Comparison of ENCODE assay signal across 18 cellular contexts in genomic region chr11:104620991-104621390, GRCh38.
DNase-seq lines count a peak whose midpoint lies in the region; ATAC-seq and TF ChIP-seq lines count a peak whose summit lies in the region.
"Had no signal": no experiment of that assay in that cellular context is flagged by ENCODE, and none has a peak within 500 bp of the region (broad histone marks: within the 10 kb centered on the region; RNA-seq: fewer than 3 reads in every experiment).

No MANE protein-coding gene starts in this region.

- H3K36me3 Mint-ChIP-seq in WTC11, result peaks cover 27% of the 10 kb centered on the region
- peaks cover 8% of the 10 kb centered on the region for H3K36me3 Mint-ChIP-seq in mesothelial cell of epicardium
- peaks cover 8 to 12% of the 10 kb centered on the region in 2 donors for H3K36me3 Mint-ChIP-seq in activated T-cell treated with anti-CD3 and anti-CD28 coated beads, Interleukin-2, amount 50 U/mL, for 72 hours (ENCODE audit: insufficient read depth in 2 of 2)

- peak overlapping the region; percentile 61 for H2AFZ ChIP-seq in DND-41 (ENCODE audit: low read depth, low read length)

- TF ChIP-seq CTCF in DND-41 (IDR thresholded peaks at IDR 0.05; ENCODE audit: borderline replicate concordance, extremely low read depth, low read length, poor library complexity, severe bottlenecking), result no peak
- TF ChIP-seq CTCF in WTC11 (IDR thresholded peaks at IDR 0.05), result no peak
- no peak for TF ChIP-seq CTCF in mesothelial cell of epicardium (IDR thresholded peaks at IDR 0.05; ENCODE audit: unreplicated experiment)

- H3K27ac Mint-ChIP-seq in WTC11, result peak overlapping the region; percentile 2; the same call in 1 of the 2 replicates
- H3K27ac Mint-ChIP-seq in mesothelial cell of epicardium, result peak overlapping the region; percentile 76
- H3K27ac Mint-ChIP-seq in activated T-cell treated with anti-CD3 and anti-CD28 coated beads, Interleukin-2, amount 50 U/mL, for 72 hours, result no peak overlapping the region
- H3K27ac Mint-ChIP-seq: HFFc6 had no signal

- H3K4me2 ChIP-seq in DND-41 (ENCODE audit: insufficient read depth, low read length), result no peak overlapping the region
- H3K4me2 ChIP-seq: A549 had no signal

- no peaks in the 10 kb centered on the region for H3K36me3 ChIP-seq in DND-41 (ENCODE audit: insufficient read depth, low read length)
- H3K36me3 ChIP-seq: BE2C, HAP-1 had no signal

- POLR2A ChIA-PET in WTC11 (lab: Charles Lee), result no interaction called here

- CTCF ChIA-PET in WTC11 (lab: Charles Lee), result no interaction called here

- H3K79me2 ChIP-seq in DND-41 (ENCODE audit: insufficient read depth, low read length), result no peaks in the 10 kb centered on the region

- intact Hi-C loops in sciatic nerve (cut with DNase I), result no loop called here
- intact Hi-C loops in Right ventricle myocardium inferior (cut with DNase I), result no loop called here

- H3K9me3 ChIP-seq in DND-41 (ENCODE audit: insufficient read depth, low read length, severe bottlenecking), result no peaks in the 10 kb centered on the region
- H3K9me3 ChIP-seq: A549, BE2C, HAP-1 had no signal

- no peak overlapping the region for H3K9ac ChIP-seq in DND-41 (ENCODE audit: low read depth, low read length)

- H3K4me1 ChIP-seq in DND-41 (ENCODE audit: insufficient read depth, low read length), result peaks cover 5% of the 10 kb centered on the region
- H3K4me1 ChIP-seq: BE2C, HAP-1 had no signal

- no peaks in the 10 kb centered on the region for H4K20me1 ChIP-seq in DND-41 (ENCODE audit: insufficient read depth, low read length)

- H3K4me3 Mint-ChIP-seq in WTC11 (no peak overlapping the region), mesothelial cell of epicardium (no peak overlapping the region)
- H3K4me3 Mint-ChIP-seq in activated T-cell treated with anti-CD3 and anti-CD28 coated beads, Interleukin-2, amount 50 U/mL, for 72 hours, result no peak overlapping the region
- H3K4me3 Mint-ChIP-seq: CD4-positive, alpha-beta memory T cell; HFFc6 had no signal

- H3K4me3 ChIP-seq in DND-41 (ENCODE audit: low read depth in 1 of 2, low read length in 2 of 2), result no peak overlapping the region
- H3K4me3 ChIP-seq: A549, HAP-1, K562 had no signal

- H3K27me3 Mint-ChIP-seq in WTC11 (ENCODE audit: low read depth) (no peaks in the 10 kb centered on the region; the same call in 1 of the 2 replicates), mesothelial cell of epicardium (ENCODE audit: low read depth) (no peaks in the 10 kb centered on the region)
- H3K27me3 Mint-ChIP-seq in activated T-cell treated with anti-CD3 and anti-CD28 coated beads, Interleukin-2, amount 50 U/mL, for 72 hours (ENCODE audit: low read depth), result peaks cover 10% of the 10 kb centered on the region
- H3K27me3 Mint-ChIP-seq: CD4-positive, alpha-beta memory T cell had no signal

- peaks cover 29% of the 10 kb centered on the region for H3K9me3 Mint-ChIP-seq in WTC11
- H3K9me3 Mint-ChIP-seq in mesothelial cell of epicardium, result peaks cover 23% of the 10 kb centered on the region
- H3K9me3 Mint-ChIP-seq in activated T-cell treated with anti-CD3 and anti-CD28 coated beads, Interleukin-2, amount 50 U/mL, for 72 hours, result peaks cover 6 to 7% of the 10 kb centered on the region in 2 donors

- ATAC-seq in DND-41 (ENCODE audit: insufficient read depth, low read depth) (no peak), WTC11 (no peak), sciatic nerve (no peak), Right ventricle myocardium inferior (no peak)
- no peak for ATAC-seq in activated T-cell treated with anti-CD3 and anti-CD28 coated beads, Interleukin-2, amount 50 U/mL, for 72 hours (replicated peaks in 1 of 2)
- ATAC-seq: A549, K562 had no signal

- H3K27ac ChIP-seq in DND-41 (ENCODE audit: low read length), result no peak overlapping the region
- H3K27ac ChIP-seq: A549, C4-2B, HL-60 had no signal

- no peaks in the 10 kb centered on the region for H3K27me3 ChIP-seq in DND-41 (ENCODE audit: insufficient read depth, low read length, poor library complexity)
- H3K27me3 ChIP-seq: BE2C had no signal

- DNase-seq in DND-41 (no peak), WTC11 (ENCODE audit: low spot score) (no peak), mesothelial cell of epicardium (ENCODE audit: low spot score in 2 of 2, unreplicated experiment in 2 of 2) (no peak), sciatic nerve (ENCODE audit: low spot score) (no peak), COLO668 (lab: John Stamatoyannopoulos, UW; ENCODE audit: unreplicated experiment) (no peak), Right ventricle myocardium inferior (ENCODE audit: missing footprints) (no peak)
- no peak for DNase-seq in activated T-cell treated with anti-CD3 and anti-CD28 coated beads, Interleukin-2, amount 50 U/mL, for 72 hours
- DNase-seq: BE2C; CD4-positive, alpha-beta memory T cell; COR-L47; DMS79; EL; HFFc6 had no signal

- H3K4me1 Mint-ChIP-seq in WTC11 (peaks cover 43% of the 10 kb centered on the region), mesothelial cell of epicardium (peaks cover 10% of the 10 kb centered on the region)
- peaks cover 35% of the 10 kb centered on the region for H3K4me1 Mint-ChIP-seq in activated T-cell treated with anti-CD3 and anti-CD28 coated beads, Interleukin-2, amount 50 U/mL, for 72 hours (ENCODE audit: low read depth)

TF ChIP-seq in WTC11, 78 proteins besides CTCF, POLR2A, EP300 and RAD21 (continues in another document):
- no peak for TF ChIP-seq USF1 (CRISPR knock-in tag; IDR thresholded peaks at IDR 0.05)
- no peak for TF ChIP-seq ZNF425 (CRISPR knock-in tag; conservative IDR thresholded peaks at IDR 0.05)
- TF ChIP-seq NFE2L1 (CRISPR knock-in tag; IDR thresholded peaks at IDR 0.05), result no peak
- no peak for TF ChIP-seq IRF1 (CRISPR knock-in tag; IDR thresholded peaks at IDR 0.05)
- no peak for TF ChIP-seq ZNF396 (CRISPR knock-in tag; IDR thresholded peaks at IDR 0.05; ENCODE audit: borderline replicate concordance)
- TF ChIP-seq JAZF1 (CRISPR knock-in tag; IDR thresholded peaks at IDR 0.05), result no peak
- TF ChIP-seq ZNF671 (CRISPR knock-in tag; IDR thresholded peaks at IDR 0.05), result no peak
- no peak for TF ChIP-seq ZBTB21 (CRISPR knock-in tag; IDR thresholded peaks at IDR 0.05; ENCODE audit: borderline replicate concordance)
- no peak for TF ChIP-seq MYBL2 (CRISPR knock-in tag; IDR thresholded peaks at IDR 0.05)
- no peak for TF ChIP-seq AR (CRISPR knock-in tag; IDR thresholded peaks at IDR 0.05)
